In the genomic region with DNA sequence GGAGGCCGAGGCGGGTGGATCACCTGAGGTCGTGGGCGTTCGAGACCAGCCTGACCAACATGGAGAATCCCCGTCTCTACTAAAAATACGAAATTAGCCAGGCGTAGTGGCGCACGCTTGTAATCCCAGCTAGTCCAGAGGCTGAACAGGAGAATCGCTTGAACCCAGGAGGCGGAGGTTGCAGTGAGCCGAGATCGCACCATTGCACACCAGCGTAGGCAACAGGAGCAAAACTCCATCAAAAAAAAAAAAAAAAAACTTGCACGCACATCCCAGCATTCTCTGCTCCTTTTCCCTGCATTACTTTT, we compare ENCODE assay signal across 9 cellular contexts. TPM values are rescaled to one million over a fixed set of nuclear protein-coding genes. Genes with fewer than 3 reads are reported as not detected.
A peak's percentile ranks its signal among the peaks of the same experiment; 100 is the strongest.
DNase-seq lines count a peak whose midpoint lies in the region; ATAC-seq, FAIRE-seq and TF ChIP-seq lines count a peak whose summit lies in the region.
"Had no signal": no experiment of that assay in that cellular context is flagged by ENCODE, and none has a peak within 500 bp of the region (broad histone marks: within the 10 kb centered on the region; RNA-seq: fewer than 3 reads in every experiment).

No MANE protein-coding gene starts in this region.

- no peak overlapping the region for H3K4ac ChIP-seq in H9 (ENCODE audit: low read depth, low read length)

- H3K9me3 ChIP-seq in MM.1S (replicated peaks; ENCODE audit: insufficient read depth, low read length) (no peaks in the 10 kb centered on the region), sigmoid colon (no peaks in the 10 kb centered on the region), H9 (ENCODE audit: control insufficient read depth, low read depth, low read length) (no peaks in the 10 kb centered on the region), small intestine (ENCODE audit: control insufficient read depth, low read depth) (no peaks in the 10 kb centered on the region)

- TF ChIP-seq POLR2A in sigmoid colon (IDR thresholded peaks at IDR 0.05) = no peak

- H3K23ac ChIP-seq in H9 (ENCODE audit: insufficient read length, low read depth, low read length) = no peak overlapping the region

- H3K18ac ChIP-seq in H9 (ENCODE audit: insufficient read length, low read depth, low read length) = no peak overlapping the region

- H2AK5ac ChIP-seq in H9 (ENCODE audit: insufficient read length, low read length) = no peak overlapping the region

- H3K9ac ChIP-seq in MM.1S (ENCODE audit: low read length) (no peak overlapping the region), H9 (ENCODE audit: extremely low read depth, insufficient read length, low read length) (no peak overlapping the region)

- H3F3A ChIP-seq in MM.1S (ENCODE audit: insufficient read depth, low read length) = 0 out of 2 replicates have a peak, but pooled peaks cover 6% of the 10 kb centered on the region

- no peak overlapping the region for H4K91ac ChIP-seq in H9 (ENCODE audit: insufficient read length, low read depth, low read length)

- H4K5ac ChIP-seq in H9 (ENCODE audit: insufficient read length, low read depth, low read length) = no peak overlapping the region

- no peak overlapping the region for H2BK12ac ChIP-seq in H9 (ENCODE audit: insufficient read length, low read depth, low read length)

- no peak overlapping the region for H2BK120ac ChIP-seq in H9 (ENCODE audit: low read depth, low read length, poor library complexity, severe bottlenecking)

- H3K36me3 Mint-ChIP-seq in CD14-positive monocyte (peaks cover 1 to 4% of the 10 kb centered on the region in 2 donors), H9 (ENCODE audit: insufficient read depth in 1 of 3, low read depth in 3 of 3) (peaks cover 0 to 14% (median 3%) of the 10 kb centered on the region in 3 experiments; a peak in 5 of 7 replicates)
- H3K36me3 Mint-ChIP-seq in effector memory CD8-positive, alpha-beta T cell (ENCODE audit: insufficient read depth) = peaks cover 3% of the 10 kb centered on the region

- no peaks in the 10 kb centered on the region for H3K27me3 ChIP-seq in MM.1S (replicated peaks; ENCODE audit: insufficient read depth, low read length)
- H3K27me3 ChIP-seq in sigmoid colon = no peaks in the 10 kb centered on the region
- H3K27me3 ChIP-seq in H9 (ENCODE audit: insufficient read depth, low read length) = no peaks in the 10 kb centered on the region
- no peaks in the 10 kb centered on the region for H3K27me3 ChIP-seq in small intestine (ENCODE audit: control insufficient read depth in 2 of 2, insufficient read depth in 2 of 2, low read length in 2 of 2)

- FAIRE-seq in small intestine (lab: Jason Lieb, UNC) = no peak
- FAIRE-seq: HepG2 had no signal

- H3K9me3 Mint-ChIP-seq in CD14-positive monocyte = no peaks in the 10 kb centered on the region
- no peaks in the 10 kb centered on the region for H3K9me3 Mint-ChIP-seq in effector memory CD8-positive, alpha-beta T cell
- peaks cover 4 to 9% of the 10 kb centered on the region in 2 experiments; a peak in 3 of 5 replicates for H3K9me3 Mint-ChIP-seq in H9

- WGBS in sigmoid colon, 2 donors = 98% methylated on average over 16 of the region's 16 CpGs
- WGBS in H9 (ENCODE audit: extremely low coverage, insufficient read length, low lambda C conversion rate) = no CpG with 5 or more reads among the region's 16 CpGs
- WGBS in small intestine, 3 donors = 97 to 98% (median 98%) methylated on average over 16 of the region's 16 CpGs

- TF ChIP-seq EP300 in sigmoid colon (IDR thresholded peaks at IDR 0.05) = no peak

- no peak overlapping the region for H4K8ac ChIP-seq in H9 (replicated peaks; ENCODE audit: insufficient read length, low read depth, low read length)

- TF ChIP-seq CTCF in CD14-positive monocyte (IDR thresholded peaks at IDR 0.05) (no peak), MM.1S (IDR thresholded peaks at IDR 0.05; ENCODE audit: low read length) (no peak), sigmoid colon (IDR thresholded peaks at IDR 0.05) (no peak), H9 (conservative IDR thresholded peaks at IDR 0.05) (no peak)

- H3K4me3 ChIP-seq in MM.1S (ENCODE audit: low read length) = no peak overlapping the region
- no peak overlapping the region for H3K4me3 ChIP-seq in sigmoid colon
- H3K4me3 ChIP-seq in small intestine (ENCODE audit: low read depth in 1 of 2, low read length in 2 of 2) = no peak overlapping the region

- H3K27ac Mint-ChIP-seq in CD14-positive monocyte (peak overlapping the region in 5 of 7 donors; percentile 45 to 93 (median 85)), H9 (no peak overlapping the region; a peak in 1 of 7 replicates)
- peak overlapping the region in 1 of 2 donors; percentile 44 for H3K27ac Mint-ChIP-seq in effector memory CD8-positive, alpha-beta T cell

- H2AFZ ChIP-seq in MM.1S (ENCODE audit: low read length) = peak overlapping the region; percentile 49
- H2AFZ ChIP-seq in H9 (ENCODE audit: low read length) = no peak overlapping the region

- peak overlapping the region; percentile 89; the same call in 1 of the 2 replicates for H3K4me2 ChIP-seq in MM.1S (ENCODE audit: low read depth, low read length)
- H3K4me2 ChIP-seq in H9 (ENCODE audit: insufficient read depth, insufficient read length, low read length) = no peak overlapping the region

- H4K20me1 ChIP-seq in MM.1S (ENCODE audit: insufficient read depth, low read length) (no peaks in the 10 kb centered on the region), H9 (ENCODE audit: control insufficient read depth, insufficient read depth, insufficient read length) (no peaks in the 10 kb centered on the region)

- H3K14ac ChIP-seq in H9 (ENCODE audit: insufficient read depth, low read length) = no peak overlapping the region

- H3K23me2 ChIP-seq in H9 (ENCODE audit: insufficient read length, low read depth, low read length, poor library complexity, severe bottlenecking) = peaks cover 7% of the 10 kb centered on the region

- no peak overlapping the region for H2BK20ac ChIP-seq in H9 (ENCODE audit: low read depth, low read length, poor library complexity, severe bottlenecking)

- no peak overlapping the region for H2BK5ac ChIP-seq in H9 (ENCODE audit: insufficient read length, low read length)

- no peak for DNase-seq in CD14-positive monocyte (ENCODE audit: low spot score)
- no peak for DNase-seq in MM.1S
- DNase-seq in effector memory CD8-positive, alpha-beta T cell = no peak
- no peak for DNase-seq in sigmoid colon
- DNase-seq in H9 = no peak
- DNase-seq in hippocampal formation (lab: John Stamatoyannopoulos, UW) = no peak
- no peak for DNase-seq in small intestine

- H3K9me2 ChIP-seq in MM.1S (replicated peaks; ENCODE audit: insufficient read depth, low read length) = no peaks in the 10 kb centered on the region

- H2BK15ac ChIP-seq in H9 (ENCODE audit: low read depth, low read length) = no peak overlapping the region; the same call in 1 of the 2 replicates

- H3K56ac ChIP-seq in H9 (ENCODE audit: insufficient read length, low read depth, low read length) = no peak overlapping the region

- H3K27me3 Mint-ChIP-seq in CD14-positive monocyte (ENCODE audit: low read depth in 3 of 3) (no peaks in the 10 kb centered on the region), H9 (ENCODE audit: low read depth) (peaks cover 12% of the 10 kb centered on the region)
- H3K27me3 Mint-ChIP-seq in effector memory CD8-positive, alpha-beta T cell = no peaks in the 10 kb centered on the region

- H3K4me3 Mint-ChIP-seq in CD14-positive monocyte (no peak overlapping the region), H9 (peak overlapping the region in 1 of 2 experiments; percentile 71; a peak in 1 of 5 replicates)
- H3K4me3 Mint-ChIP-seq in effector memory CD8-positive, alpha-beta T cell = peak overlapping the region; percentile 59 to 87

- peaks cover 3% of the 10 kb centered on the region for H3K79me1 ChIP-seq in H9 (ENCODE audit: insufficient read depth, low read depth, low read length, poor library complexity, severe bottlenecking)

- ATAC-seq in effector memory CD8-positive, alpha-beta T cell (replicated peaks) = no peak
- no peak for ATAC-seq in GM19351 (IDR thresholded peaks at IDR 0.05; ENCODE audit: unreplicated experiment)
- ATAC-seq: HepG2 had no signal

- H3K27ac ChIP-seq in MM.1S (ENCODE audit: low read length) (no peak overlapping the region), sigmoid colon (peak overlapping the region; percentile 96 to 98 (median 98)), H9 (ENCODE audit: insufficient read length, low read depth, low read length) (no peak overlapping the region), small intestine (ENCODE audit: low read depth in 1 of 2, low read length in 1 of 2) (no peak overlapping the region)

- no peak overlapping the region for H3T11ph ChIP-seq in H9 (ENCODE audit: low read length)

- H3K36me3 ChIP-seq in MM.1S (replicated peaks; ENCODE audit: insufficient read depth, low read length) = no peaks in the 10 kb centered on the region; the same call in 1 of the 2 replicates
- no peaks in the 10 kb centered on the region for H3K36me3 ChIP-seq in sigmoid colon
- H3K36me3 ChIP-seq in small intestine (ENCODE audit: control insufficient read depth in 2 of 2, insufficient read depth in 2 of 2, low read length in 2 of 2) = no peaks in the 10 kb centered on the region

- H3K4me1 Mint-ChIP-seq in CD14-positive monocyte (peaks cover 40% of the 10 kb centered on the region), H9 (peaks cover 17 to 21% of the 10 kb centered on the region in 2 experiments)
- peaks cover 20 to 21% of the 10 kb centered on the region in 2 donors for H3K4me1 Mint-ChIP-seq in effector memory CD8-positive, alpha-beta T cell (ENCODE audit: low read depth in 2 of 2)

- peaks cover 4% of the 10 kb centered on the region; the same call in 1 of the 2 replicates for H3K4me1 ChIP-seq in MM.1S (ENCODE audit: low read length)
- H3K4me1 ChIP-seq in sigmoid colon = peaks cover 0 to 36% (median 34%) of the 10 kb centered on the region in 4 donors
- no peaks in the 10 kb centered on the region; the same call in 1 of the 2 replicates for H3K4me1 ChIP-seq in H9 (ENCODE audit: insufficient read depth, low read length)
- H3K4me1 ChIP-seq in small intestine (ENCODE audit: control insufficient read depth in 2 of 2, insufficient read depth in 1 of 2, low read depth in 1 of 2, low read length in 1 of 2) = peaks cover 0 to 5% of the 10 kb centered on the region in 2 donors

- H3K79me2 ChIP-seq in MM.1S (ENCODE audit: low read length) (peaks cover 36% of the 10 kb centered on the region), H9 (ENCODE audit: insufficient read depth, low read length) (peaks cover 3% of the 10 kb centered on the region; the same call in 1 of the 2 replicates)

- intact Hi-C loops in CD14-positive monocyte (cut with micrococcal nuclease) (no loop called here), sigmoid colon (cut with DNase I) (loop anchor here (2.0 to 5.0 kb wide), 2 partner anchors 90 to 273 kb away; no protein-coding TSS in a partner anchor)

RNA-seq across cellular contexts. Expression of a gene that starts 0.9 kb away (rescaled TPM):
- polyA plus RNA-seq in CD14-positive monocyte = 10 to 100 TPM; 22.7 to 25.5 TPM
- 100 to 1,000 TPM in 3 of 4 donors, 10 to 100 TPM in 1; 97.8 to 115 (median 102) TPM for total RNA-seq in sigmoid colon
- polyA plus RNA-seq in sigmoid colon = 10 to 100 TPM in 1 of 3 donors, 1 to 10 TPM in 2; 8.4 to 16.3 (median 8.8) TPM
- 24.0 and 25.4 TPM in 2 replicates for total RNA-seq in H9 (2021)
- 10 to 100 TPM in 1 of 3 donors, 1 to 10 TPM in 2; 4.6 to 11.6 (median 7.2) TPM for polyA plus RNA-seq in small intestine
- total RNA-seq: HepG2 had no signal
- polyA plus RNA-seq: HepG2 had no signal

RNA-seq across cellular contexts. Expression of a gene that starts 9.2 kb away (rescaled TPM):
- polyA plus RNA-seq in CD14-positive monocyte = 100 to 1,000 TPM; 232 to 341 TPM
- total RNA-seq in sigmoid colon = 100 to 1,000 TPM in 1 of 4 donors, 10 to 100 TPM in 3; 61.1 to 105 (median 93.9) TPM
- 10 to 100 TPM; 24.6 to 91.3 (median 25.2) TPM for polyA plus RNA-seq in sigmoid colon
- 173 TPM in 2 replicates for total RNA-seq in H9 (2021)
- 10 to 100 TPM; 27.3 to 93.0 (median 46.1) TPM for polyA plus RNA-seq in small intestine

RNA-seq across cellular contexts. Expression of a gene that starts 57.9 kb away (rescaled TPM):
- polyA plus RNA-seq in CD14-positive monocyte = 10 to 100 TPM; 34.2 to 67.3 TPM
- 10 to 100 TPM; 34.9 to 59.9 (median 47.9) TPM for total RNA-seq in sigmoid colon
- polyA plus RNA-seq in sigmoid colon = 10 to 100 TPM; 14.6 to 34.7 (median 21.0) TPM
- 188 and 198 TPM in 2 replicates for total RNA-seq in H9 (2021)
- polyA plus RNA-seq in small intestine = 10 to 100 TPM; 17.9 to 55.7 (median 43.0) TPM

Comparison
In these comparisons a context has a peak if more than half of its experiments do, and no peak if none do; other contexts are left out.
1. H3K27ac Mint-ChIP-seq: peak in CD14-positive monocyte (5 of 7); none in H9 (0 of 3).
2. H3K4me3 Mint-ChIP-seq: peak in effector memory CD8-positive, alpha-beta T cell (2 of 2); none in CD14-positive monocyte (0 of 2).
3. H3K27ac ChIP-seq: peak in sigmoid colon (4 of 4); none in MM.1S (single experiment), H9 (single experiment) and small intestine (0 of 2).